In the genomic region with DNA sequence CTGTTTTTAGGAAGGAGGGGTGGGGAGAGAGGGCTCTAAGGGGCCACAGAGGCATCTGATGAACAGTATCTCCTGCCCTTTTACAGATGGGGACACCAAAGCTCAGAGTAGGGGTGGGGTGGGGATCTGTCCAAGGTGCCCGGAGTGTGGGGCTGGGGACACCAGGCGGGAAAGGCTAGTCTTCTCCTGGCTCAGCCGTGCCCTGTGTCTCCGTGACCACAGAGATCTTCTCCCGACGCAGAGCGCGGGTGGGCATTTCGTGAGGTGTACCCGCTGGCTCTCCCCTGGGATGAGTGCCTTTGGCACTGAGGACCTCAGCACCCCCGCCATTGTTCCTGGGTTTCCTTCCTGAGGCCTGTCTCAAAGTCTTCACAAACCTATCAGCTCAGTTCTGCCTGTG, we compare ENCODE assay signal across 1 cellular context.
A peak's percentile ranks its signal among the peaks of the same experiment; 100 is the strongest.
TF ChIP-seq lines count a peak whose summit lies in the region.

No MANE protein-coding gene starts in this region.

TF ChIP-seq in Ishikawa, 13 proteins besides CTCF, POLR2A, EP300 and RAD21 (continued from another document):
- TF ChIP-seq, protein P1, sequence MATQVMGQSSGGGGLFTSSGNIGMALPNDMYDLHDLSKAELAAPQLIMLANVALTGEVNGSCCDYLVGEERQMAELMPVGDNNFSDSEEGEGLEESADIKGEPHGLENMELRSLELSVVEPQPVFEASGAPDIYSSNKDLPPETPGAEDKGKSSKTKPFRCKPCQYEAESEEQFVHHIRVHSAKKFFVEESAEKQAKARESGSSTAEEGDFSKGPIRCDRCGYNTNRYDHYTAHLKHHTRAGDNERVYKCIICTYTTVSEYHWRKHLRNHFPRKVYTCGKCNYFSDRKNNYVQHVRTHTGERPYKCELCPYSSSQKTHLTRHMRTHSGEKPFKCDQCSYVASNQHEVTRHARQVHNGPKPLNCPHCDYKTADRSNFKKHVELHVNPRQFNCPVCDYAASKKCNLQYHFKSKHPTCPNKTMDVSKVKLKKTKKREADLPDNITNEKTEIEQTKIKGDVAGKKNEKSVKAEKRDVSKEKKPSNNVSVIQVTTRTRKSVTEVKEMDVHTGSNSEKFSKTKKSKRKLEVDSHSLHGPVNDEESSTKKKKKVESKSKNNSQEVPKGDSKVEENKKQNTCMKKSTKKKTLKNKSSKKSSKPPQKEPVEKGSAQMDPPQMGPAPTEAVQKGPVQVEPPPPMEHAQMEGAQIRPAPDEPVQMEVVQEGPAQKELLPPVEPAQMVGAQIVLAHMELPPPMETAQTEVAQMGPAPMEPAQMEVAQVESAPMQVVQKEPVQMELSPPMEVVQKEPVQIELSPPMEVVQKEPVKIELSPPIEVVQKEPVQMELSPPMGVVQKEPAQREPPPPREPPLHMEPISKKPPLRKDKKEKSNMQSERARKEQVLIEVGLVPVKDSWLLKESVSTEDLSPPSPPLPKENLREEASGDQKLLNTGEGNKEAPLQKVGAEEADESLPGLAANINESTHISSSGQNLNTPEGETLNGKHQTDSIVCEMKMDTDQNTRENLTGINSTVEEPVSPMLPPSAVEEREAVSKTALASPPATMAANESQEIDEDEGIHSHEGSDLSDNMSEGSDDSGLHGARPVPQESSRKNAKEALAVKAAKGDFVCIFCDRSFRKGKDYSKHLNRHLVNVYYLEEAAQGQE (IDR thresholded peaks at IDR 0.05; ENCODE audit: low read depth), result peak; percentile 70
TF ChIP-seq in Ishikawa: peak in this region for 1.
